Comparison of ENCODE assay signal across 8 cellular contexts in genomic region chr5:159444441-159445082, GRCh38.
DNase-seq lines count a peak whose midpoint lies in the region; ATAC-seq and TF ChIP-seq lines count a peak whose summit lies in the region.

No MANE protein-coding gene starts in this region.

- ATAC-seq in GM21528 (IDR thresholded peaks at IDR 0.05; ENCODE audit: low FRiP score, unreplicated experiment) (peak; percentile 51), memory B cell (ENCODE audit: low read depth) (no peak)

- H2AFZ ChIP-seq in mammary epithelial cell (ENCODE audit: low read depth, low read length) = no peak overlapping the region

- in situ Hi-C loops in mammary epithelial cell (cut with MboI; ENCODE audit: low sequenced_read_pairs in 2 of 2) = loop anchor here (5.0 to 10.0 kb wide), 2 partner anchors 470 to 543 kb away; partner anchors contain the start of gene ADRA1B (in 1 of the 2)

- no peaks in the 10 kb centered on the region for H3K27me3 Mint-ChIP-seq in memory B cell
- peaks cover 47% of the 10 kb centered on the region for H3K27me3 Mint-ChIP-seq in T-helper 2 cell treated with Interferon-gamma antibody and Interleukin-4, amounts not matched to agents 5 μg/mL and 100 μg/mL, for 36 hours (ENCODE audit: low read depth)

- H3K4me3 ChIP-seq in mammary epithelial cell (replicated peaks in 1 of 3; ENCODE audit: insufficient read depth in 1 of 3, low read depth in 2 of 3, low read length in 3 of 3) (no peak overlapping the region), stomach (no peak overlapping the region)

- no peaks in the 10 kb centered on the region for H3K27me3 ChIP-seq in mammary epithelial cell (ENCODE audit: insufficient read depth, low read length)
- no peaks in the 10 kb centered on the region for H3K27me3 ChIP-seq in stomach

- no peak overlapping the region for H3K4me2 ChIP-seq in mammary epithelial cell (ENCODE audit: insufficient read depth, low read depth, low read length)

- no peak overlapping the region for H3K27ac ChIP-seq in mammary epithelial cell (ENCODE audit: insufficient read depth, low read depth, low read length)
- H3K27ac ChIP-seq in stomach = no peak overlapping the region

- H3K36me3 ChIP-seq in mammary epithelial cell (ENCODE audit: insufficient read depth, low read length) (no peaks in the 10 kb centered on the region), stomach (no peaks in the 10 kb centered on the region)

- dilution Hi-C loops in mammary epithelial cell (cut with HindIII; ENCODE audit: low sequenced_read_pairs) = no loop called here

- WGBS in mammary epithelial cell (ENCODE audit: low coverage, missing lambda C conversion rate) = 47% methylated on average over 6 of the region's 6 CpGs
- WGBS in stomach, 5 donors = 36 to 49% (median 44%) methylated on average over 6 of the region's 6 CpGs

- TF ChIP-seq CTCF in mammary epithelial cell (conservative IDR thresholded peaks at IDR 0.05 in 1 of 2, IDR thresholded peaks at IDR 0.05 in 1 of 2; ENCODE audit: extremely low read depth in 1 of 2, insufficient read depth in 1 of 2, low read depth in 1 of 2, low read length in 2 of 2) (peak; percentile 30 to 54), stomach (IDR thresholded peaks at IDR 0.05) (peak in 3 of 7 experiments; percentile 19 to 53 (median 31))

- peaks cover 3% of the 10 kb centered on the region for H3K36me3 Mint-ChIP-seq in memory B cell
- H3K36me3 Mint-ChIP-seq in T-helper 2 cell treated with Interferon-gamma antibody and Interleukin-4, amounts not matched to agents 5 μg/mL and 100 μg/mL, for 36 hours (ENCODE audit: low read depth) = no peaks in the 10 kb centered on the region

- TF ChIP-seq EP300 in stomach (IDR thresholded peaks at IDR 0.05) = no peak

- H3K27ac Mint-ChIP-seq in memory B cell = peak overlapping the region; percentile 68
- no peak overlapping the region for H3K27ac Mint-ChIP-seq in T-helper 2 cell treated with Interferon-gamma antibody and Interleukin-4, amounts not matched to agents 5 μg/mL and 100 μg/mL, for 36 hours

- peaks cover 5% of the 10 kb centered on the region for H3K4me1 Mint-ChIP-seq in memory B cell
- peaks cover 2% of the 10 kb centered on the region for H3K4me1 Mint-ChIP-seq in T-helper 2 cell treated with Interferon-gamma antibody and Interleukin-4, amounts not matched to agents 5 μg/mL and 100 μg/mL, for 36 hours (ENCODE audit: low read depth)

- H4K20me1 ChIP-seq in mammary epithelial cell (ENCODE audit: insufficient read depth, low read length) = no peaks in the 10 kb centered on the region

- no TSS peak for BruUV-seq in mammary epithelial cell (replicated peaks; lab: Mats Ljungman, UMichigan)

- no peaks in the 10 kb centered on the region for H3K9me3 Mint-ChIP-seq in memory B cell
- H3K9me3 Mint-ChIP-seq in T-helper 2 cell treated with Interferon-gamma antibody and Interleukin-4, amounts not matched to agents 5 μg/mL and 100 μg/mL, for 36 hours = no peaks in the 10 kb centered on the region

- H3K9ac ChIP-seq in mammary epithelial cell (ENCODE audit: insufficient read depth, low read length) = no peak overlapping the region

- H3K9me3 ChIP-seq in mammary epithelial cell (replicated peaks; ENCODE audit: insufficient read depth, low read length) (no peaks in the 10 kb centered on the region), stomach (no peaks in the 10 kb centered on the region)

- no peaks in the 10 kb centered on the region for H3K79me2 ChIP-seq in mammary epithelial cell (ENCODE audit: insufficient read depth, low read length)

- no peak for TF ChIP-seq POLR2A in stomach (IDR thresholded peaks at IDR 0.05)

- CTCF ChIA-PET in mammary epithelial cell (lab: Charles Lee; ENCODE audit: low non-redundant PET) = no interaction called here

- intact Hi-C loops in mammary epithelial cell (cut with micrococcal nuclease) = loop anchor here (1.0 to 10.0 kb wide), 7 partner anchors 113 to 948 kb away; partner anchors contain the start of gene ADRA1B
- intact Hi-C loops in stomach (cut with DNase I; ENCODE audit: low total_unique reads) = loop anchor here (10.0 kb wide), 1 partner anchor 540 kb away; no protein-coding TSS in a partner anchor

- H3K4me1 ChIP-seq in mammary epithelial cell (ENCODE audit: insufficient read depth, low read length) (no peaks in the 10 kb centered on the region), stomach (no peaks in the 10 kb centered on the region)

- H3K4me3 Mint-ChIP-seq in memory B cell = no peak overlapping the region
- H3K4me3 Mint-ChIP-seq in T-helper 2 cell treated with Interferon-gamma antibody and Interleukin-4, amounts not matched to agents 5 μg/mL and 100 μg/mL, for 36 hours = no peak overlapping the region

- DNase-seq in DMS53 (lab: John Stamatoyannopoulos, UW) (peak; percentile 87), NCI-H460 (ENCODE audit: extremely low read depth, low read depth) (peak; percentile 49), mammary epithelial cell (peak; percentile 60), memory B cell (ENCODE audit: low spot score in 2 of 2) (no peak), stomach (no peak)
- DNase-seq in activated naive CD4-positive, alpha-beta T cell treated with anti-CD3 and anti-CD28 coated beads, Interleukin-2, amount 50 U/mL, for 16 hours = no peak
- DNase-seq in T-helper 2 cell treated with Interferon-gamma antibody and Interleukin-4, amounts not matched to agents 5 μg/mL and 100 μg/mL, for 36 hours (ENCODE audit: low spot score) = no peak

Comparison
In these comparisons a context has a peak if more than half of its experiments do, and no peak if none do; other contexts are left out.
1. DNase-seq: peak in DMS53 (single experiment), NCI-H460 (single experiment) and mammary epithelial cell (single experiment); none in memory B cell (0 of 2), activated naive CD4-positive, alpha-beta T cell treated with anti-CD3 and anti-CD28 coated beads, Interleukin-2, amount 50 U/mL, for 16 hours (single experiment), stomach (single experiment) and T-helper 2 cell treated with Interferon-gamma antibody and Interleukin-4, amounts not matched to agents 5 μg/mL and 100 μg/mL, for 36 hours (single experiment).